ENCODE assay signal across 17 cellular contexts in genomic region chr3:136023264-136023978, GRCh38. TPM values are rescaled to one million over a fixed set of nuclear protein-coding genes. Genes with fewer than 3 reads are reported as not detected.
DNase-seq lines count a peak whose midpoint lies in the region; ATAC-seq and TF ChIP-seq lines count a peak whose summit lies in the region.
"Had no signal": no experiment of that assay in that cellular context is flagged by ENCODE, and none has a peak within 500 bp of the region (broad histone marks: within the 10 kb centered on the region; RNA-seq: fewer than 3 reads in every experiment).

No MANE protein-coding gene starts in this region.

- H3K9me3 ChIP-seq in cardiac muscle cell (ENCODE audit: low read depth) (no peaks in the 10 kb centered on the region), left lung (no peaks in the 10 kb centered on the region), skeletal muscle tissue (ENCODE audit: control insufficient read depth in 3 of 3, low read length in 3 of 3) (no peaks in the 10 kb centered on the region)
- H3K9me3 ChIP-seq in CD8-positive, alpha-beta T cell (ENCODE audit: low read length): no peaks in the 10 kb centered on the region
- H3K9me3 ChIP-seq: MG63 had no signal

- peaks cover 7% of the 10 kb centered on the region for H3K36me3 ChIP-seq in cardiac muscle cell
- no peaks in the 10 kb centered on the region for H3K36me3 ChIP-seq in left lung
- peaks cover 9 to 16% (median 14%) of the 10 kb centered on the region in 3 donors for H3K36me3 ChIP-seq in skeletal muscle tissue (ENCODE audit: control insufficient read depth in 3 of 3, insufficient read depth in 3 of 3, low read length in 3 of 3)
- no peaks in the 10 kb centered on the region for H3K36me3 ChIP-seq in CD8-positive, alpha-beta T cell (ENCODE audit: insufficient read depth, low read length)
- H3K36me3 ChIP-seq: MG63 had no signal

- TF ChIP-seq CTCF in VCaP (conservative IDR thresholded peaks at IDR 0.05) (no peak), cardiac muscle cell (IDR thresholded peaks at IDR 0.05; ENCODE audit: low read depth, low read length) (no peak), left lung (IDR thresholded peaks at IDR 0.05) (no peak)
- no peak for TF ChIP-seq CTCF in CD8-positive, alpha-beta T cell (IDR thresholded peaks at IDR 0.05)

- no peaks in the 10 kb centered on the region for H3K36me3 Mint-ChIP-seq in CD8-positive, alpha-beta T cell

- H3K27ac ChIP-seq in VCaP: peak overlapping the region; percentile 47
- peak overlapping the region; percentile 94 for H3K27ac ChIP-seq in cardiac muscle cell
- no peak overlapping the region for H3K27ac ChIP-seq in left lung
- H3K27ac ChIP-seq in skeletal muscle tissue (ENCODE audit: low read depth, low read length): peak overlapping the region; percentile 91
- H3K27ac ChIP-seq in CD8-positive, alpha-beta T cell (ENCODE audit: low read depth, low read length): no peak overlapping the region

- DNase-seq in cardiac muscle cell (ENCODE audit: low read depth in 1 of 2, low spot score in 1 of 2): peak; percentile 4 to 44
- no peak for DNase-seq in left lung
- DNase-seq in CD8-positive, alpha-beta T cell: no peak
- no peak for DNase-seq in SIG-M5 treated with dmso at 0.1 percent for 504 hours (lab: John Stamatoyannopoulos, UW; ENCODE audit: unreplicated experiment)
- no peak for DNase-seq in NCI-H1092 treated with DMSO at 0.1 percent for 48 hours (lab: John Stamatoyannopoulos, UW)
- DNase-seq: H9, KG1, MG63, NCI-H1105 treated with DMSO at 0.1 percent for 48 hours, NCI-H187 treated with DMSO at 0.1 percent for 48 hours, NCI-H2171, NCI-H510A, NCI-H82, SHP77 treated with DMSO at 0.1 percent for 48 hours had no signal

- POLR2A ChIA-PET in CD8-positive, alpha-beta T cell (lab: Charles Lee): no interaction called here

- H3K4me3 Mint-ChIP-seq in CD8-positive, alpha-beta T cell: no peak overlapping the region
- H3K4me3 Mint-ChIP-seq: B cell, H9 had no signal

- peak; percentile 44 for ATAC-seq in left lung
- no peak for ATAC-seq in CD8-positive, alpha-beta T cell

- no peaks in the 10 kb centered on the region for H3K9me3 Mint-ChIP-seq in CD8-positive, alpha-beta T cell
- H3K9me3 Mint-ChIP-seq: H9 had no signal

- H3K4me1 Mint-ChIP-seq in CD8-positive, alpha-beta T cell (ENCODE audit: low read depth): no peaks in the 10 kb centered on the region
- H3K4me1 Mint-ChIP-seq: B cell had no signal

- peak overlapping the region; percentile 82 to 94 (median 91) for H3K9ac ChIP-seq in skeletal muscle tissue (ENCODE audit: low read depth in 1 of 3, low read length in 3 of 3)

- H3K27ac Mint-ChIP-seq in CD8-positive, alpha-beta T cell: no peak overlapping the region
- H3K27ac Mint-ChIP-seq: B cell, H9 had no signal

- peaks cover 51% of the 10 kb centered on the region for H3K4me1 ChIP-seq in cardiac muscle cell (ENCODE audit: low read depth)
- no peaks in the 10 kb centered on the region for H3K4me1 ChIP-seq in left lung
- peaks cover 12 to 16% (median 14%) of the 10 kb centered on the region in 3 donors for H3K4me1 ChIP-seq in skeletal muscle tissue (ENCODE audit: control insufficient read depth in 3 of 3, insufficient read depth in 3 of 3, low read length in 3 of 3)
- H3K4me1 ChIP-seq in CD8-positive, alpha-beta T cell (ENCODE audit: insufficient read depth, low read length): no peaks in the 10 kb centered on the region

- H3K4me3 ChIP-seq in cardiac muscle cell (peak overlapping the region; percentile 38), left lung (no peak overlapping the region), skeletal muscle tissue (ENCODE audit: low read length in 3 of 3) (peak overlapping the region; percentile 68 to 83 (median 82))
- no peak overlapping the region for H3K4me3 ChIP-seq in CD8-positive, alpha-beta T cell (ENCODE audit: low read depth, low read length)
- H3K4me3 ChIP-seq: MG63 had no signal

- H3K27me3 ChIP-seq in cardiac muscle cell (no peaks in the 10 kb centered on the region), left lung (no peaks in the 10 kb centered on the region), skeletal muscle tissue (ENCODE audit: control insufficient read depth in 3 of 3, insufficient read depth in 3 of 3, low read length in 3 of 3) (no peaks in the 10 kb centered on the region)
- no peaks in the 10 kb centered on the region for H3K27me3 ChIP-seq in CD8-positive, alpha-beta T cell (ENCODE audit: insufficient read depth, low read length)
- H3K27me3 ChIP-seq: MG63 had no signal

- peaks cover 18% of the 10 kb centered on the region for H3K27me3 Mint-ChIP-seq in CD8-positive, alpha-beta T cell (ENCODE audit: low read depth)

- intact Hi-C loops in left lung (cut with DNase I): no loop called here
- intact Hi-C loops in CD8-positive, alpha-beta T cell (cut with DNase I, micrococcal nuclease): no loop called here

- CTCF ChIA-PET in CD8-positive, alpha-beta T cell (lab: Charles Lee): no interaction called here

RNA-seq across cellular contexts. Expression of gene PPP2R3A, which starts 57.9 kb away (rescaled TPM):
- total RNA-seq in cardiac muscle cell (31.3 and 43.9 TPM in 2 replicates), left lung (10 to 100 TPM in 1 of 2 donors, 1 to 10 TPM in 1; 8.1 to 11.3 TPM), skeletal muscle tissue (45.9 TPM)
- polyA plus RNA-seq in cardiac muscle cell: 18.3 and 35.7 TPM in 2 replicates
- under 1 TPM; 0.08 to 0.11 TPM for total RNA-seq in CD8-positive, alpha-beta T cell

Comparison
In these comparisons a context has a peak if more than half of its experiments do, and no peak if none do; other contexts are left out.
1. H3K27ac ChIP-seq: peak in VCaP (single experiment), cardiac muscle cell (single experiment) and skeletal muscle tissue (single experiment); none in left lung (0 of 2) and CD8-positive, alpha-beta T cell (single experiment).
2. DNase-seq: peak in cardiac muscle cell (2 of 2); none in left lung (0 of 2), CD8-positive, alpha-beta T cell (0 of 7), SIG-M5 treated with dmso at 0.1 percent for 504 hours (single experiment) and NCI-H1092 treated with DMSO at 0.1 percent for 48 hours (single experiment).
3. H3K4me3 ChIP-seq: peak in cardiac muscle cell (single experiment) and skeletal muscle tissue (3 of 3); none in left lung (0 of 2) and CD8-positive, alpha-beta T cell (single experiment).
4. RNA of gene PPP2R3A, which starts 57.9 kb away (total RNA-seq): 45.9 TPM in skeletal muscle tissue (single experiment), 31.3 to 43.9 TPM in cardiac muscle cell and 8.1 to 11.3 TPM in left lung; 0.08 to 0.11 TPM in CD8-positive, alpha-beta T cell; every median in the first group is over 4 times any median in the second.